17 cellular contexts compared by ENCODE assay signal in the genomic region with DNA sequence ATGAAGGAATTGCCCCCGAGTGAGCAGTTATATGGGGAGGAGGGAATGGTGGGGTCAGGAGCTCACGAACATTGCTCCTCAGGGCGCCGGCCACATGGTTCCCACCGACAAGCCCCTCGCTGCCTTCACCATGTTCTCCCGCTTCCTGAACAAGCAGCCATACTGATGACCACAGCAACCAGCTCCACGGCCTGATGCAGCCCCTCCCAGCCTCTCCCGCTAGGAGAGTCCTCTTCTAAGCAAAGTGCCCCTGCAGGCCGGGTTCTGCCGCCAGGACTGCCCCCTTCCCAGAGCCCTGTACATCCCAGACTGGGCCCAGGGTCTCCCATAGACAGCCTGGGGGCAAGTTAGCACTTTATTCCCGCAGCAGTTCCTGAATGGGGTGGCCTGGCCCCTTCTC. TPM values are rescaled to one million over a fixed set of nuclear protein-coding genes. Genes with fewer than 3 reads are reported as not detected.
DNase-seq lines count a peak whose midpoint lies in the region; ATAC-seq and TF ChIP-seq lines count a peak whose summit lies in the region.
"Had no signal": no experiment of that assay in that cellular context is flagged by ENCODE, and none has a peak within 500 bp of the region (broad histone marks: within the 10 kb centered on the region; RNA-seq: fewer than 3 reads in every experiment).

No MANE protein-coding gene starts in this region.

- no peak overlapping the region for H3K4me3 ChIP-seq in Caco-2 (ENCODE audit: low read depth, low read length)
- H3K4me3 ChIP-seq in Panc1 (ENCODE audit: low read depth in 2 of 2, low read length in 2 of 2): no peak overlapping the region
- H3K4me3 ChIP-seq: Peyer's patch had no signal

- H3K27ac Mint-ChIP-seq in Caco-2 (ENCODE audit: unreplicated experiment): no peak overlapping the region
- H3K27ac Mint-ChIP-seq: CD4-positive, CD25-positive, alpha-beta regulatory T cell had no signal

- peaks cover 39% of the 10 kb centered on the region for H3K36me3 Mint-ChIP-seq in Caco-2 (ENCODE audit: insufficient read depth, unreplicated experiment)

- POLR2A ChIA-PET in Caco-2 (lab: Charles Lee): interaction anchor here (0.6 to 0.7 kb wide), 2 partner anchors 12 to 44 kb away, joined by 5 to 8 read pairs; no protein-coding TSS in a partner anchor
- POLR2A ChIA-PET in Panc1 (lab: Charles Lee): no interaction called here

- H3K36me3 ChIP-seq in Caco-2 (ENCODE audit: control insufficient read depth, insufficient read depth, low read length) (peaks cover 10% of the 10 kb centered on the region), Panc1 (ENCODE audit: control insufficient read depth, insufficient read depth, low read length) (no peaks in the 10 kb centered on the region; the same call in 1 of the 2 replicates)

- no peaks in the 10 kb centered on the region for H3K27me3 Mint-ChIP-seq in Caco-2 (ENCODE audit: insufficient read depth, unreplicated experiment)
- H3K27me3 Mint-ChIP-seq: CD4-positive, CD25-positive, alpha-beta regulatory T cell had no signal

- intact Hi-C loops in Caco-2 (cut with micrococcal nuclease; ENCODE audit: unreplicated experiment): no loop called here
- intact Hi-C loops in Panc1 (cut with micrococcal nuclease; ENCODE audit: unreplicated experiment): no loop called here

- ATAC-seq in Panc1: no peak
- ATAC-seq: Right ventricle myocardium inferior had no signal

- CTCF ChIA-PET in Caco-2 (lab: Charles Lee) (no interaction called here), Panc1 (lab: Charles Lee) (no interaction called here)

- BruUV-seq in Caco-2 (replicated peaks; lab: Mats Ljungman, UMichigan) (TSS peak; percentile 16), Panc1 (replicated peaks; lab: Mats Ljungman, UMichigan) (TSS peak; percentile 83)

- H3K4me1 Mint-ChIP-seq in Caco-2 (ENCODE audit: low read depth, unreplicated experiment): peaks cover 8% of the 10 kb centered on the region

- H3K27ac ChIP-seq in Panc1 (ENCODE audit: low read length): no peak overlapping the region
- H3K27ac ChIP-seq: KMS-11, Peyer's patch had no signal

- H3K9me3 Mint-ChIP-seq in Caco-2 (ENCODE audit: unreplicated experiment): no peaks in the 10 kb centered on the region
- H3K9me3 Mint-ChIP-seq: CD4-positive, CD25-positive, alpha-beta regulatory T cell had no signal

- in situ Hi-C loops in Panc1 (cut with HindIII; ENCODE audit: low pct_unique_long_range_greater_than_20kb, low sequenced_read_pairs): no loop called here

- H3K4me1 ChIP-seq in Caco-2 (no peaks in the 10 kb centered on the region), Panc1 (ENCODE audit: control insufficient read depth, insufficient read depth, low read length) (no peaks in the 10 kb centered on the region)
- H3K4me1 ChIP-seq: BE2C had no signal

- H3K9me3 ChIP-seq in Caco-2 (no peaks in the 10 kb centered on the region), Panc1 (ENCODE audit: control insufficient read depth, insufficient read depth, low read depth, low read length) (no peaks in the 10 kb centered on the region)
- H3K9me3 ChIP-seq: BE2C, Peyer's patch had no signal

- DNase-seq in Caco-2: no peak
- DNase-seq in Panc1 (ENCODE audit: low read depth, low spot score): no peak
- DNase-seq in activated T-cell treated with anti-CD3 and anti-CD28 coated beads, Interleukin-2, amount 50 U/mL, for 48 hours: no peak
- DNase-seq in NCI-H128 (lab: John Stamatoyannopoulos, UW; ENCODE audit: unreplicated experiment): no peak
- DNase-seq: BE2C; CD4-positive, CD25-positive, alpha-beta regulatory T cell; COR-L47; DMS153; GDM1; NCI-H1436; NCI-H1930; NCI-H345; NCI-H526; Peyer's patch had no signal

- no peak for TF ChIP-seq CTCF in Caco-2 (IDR thresholded peaks at IDR 0.05; ENCODE audit: insufficient read depth in 1 of 2, low read depth in 1 of 2, low read length in 1 of 2, severe bottlenecking in 1 of 2, unreplicated experiment in 1 of 2)
- TF ChIP-seq CTCF in Panc1 (IDR thresholded peaks at IDR 0.05): no peak

- H3K27me3 ChIP-seq in Caco-2 (replicated peaks; ENCODE audit: control insufficient read depth, insufficient read depth, low read length) (no peaks in the 10 kb centered on the region), Panc1 (ENCODE audit: control insufficient read depth, insufficient read depth, low read length) (no peaks in the 10 kb centered on the region)
- H3K27me3 ChIP-seq: BE2C, Peyer's patch had no signal

- no peak overlapping the region for H3K4me3 Mint-ChIP-seq in Caco-2 (ENCODE audit: unreplicated experiment)

RNA-seq across cellular contexts. Expression of a gene that starts 7.2 kb away (rescaled TPM):
- total RNA-seq in Caco-2 (2022): 282 and 294 TPM in 2 replicates
- total RNA-seq in Panc1 (2021; ENCODE audit: unreplicated experiment): 232 TPM
- 267 TPM for polyA plus RNA-seq in Panc1 (2012; ENCODE audit: insufficient read length)

RNA-seq across cellular contexts. Expression of a gene that starts 7.3 kb away (rescaled TPM):
- 12.6 TPM in 2 replicates for total RNA-seq in Caco-2 (2022)
- total RNA-seq in Panc1 (2021; ENCODE audit: unreplicated experiment): 3.0 TPM
- polyA plus RNA-seq in Panc1 (2012; ENCODE audit: insufficient read length): 4.1 TPM

RNA-seq across cellular contexts. Expression of a gene that starts 10.9 kb away (rescaled TPM):
- total RNA-seq in Caco-2 (2022) (6.7 and 7.3 TPM in 2 replicates), Panc1 (2021; ENCODE audit: unreplicated experiment) (1.8 TPM)
- 0.99 TPM for polyA plus RNA-seq in Panc1 (2012; ENCODE audit: insufficient read length)
- total RNA-seq: Daoy had no signal
- polyA plus RNA-seq: CD4-positive, CD25-positive, alpha-beta regulatory T cell had no signal

RNA-seq across cellular contexts. Expression of a gene that starts 13.7 kb away (rescaled TPM):
- total RNA-seq in Caco-2 (2022): 39.6 and 42.6 TPM in 2 replicates
- 17.7 TPM for total RNA-seq in Panc1 (2021; ENCODE audit: unreplicated experiment)
- polyA plus RNA-seq in Panc1 (2012; ENCODE audit: insufficient read length): 73.4 TPM

RNA-seq across cellular contexts. Expression of a gene that starts 17.3 kb away (rescaled TPM):
- total RNA-seq in Caco-2 (2022): 24.8 and 27.3 TPM in 2 replicates
- total RNA-seq in Panc1 (2021; ENCODE audit: unreplicated experiment): 13.4 TPM
- polyA plus RNA-seq in Panc1 (2012; ENCODE audit: insufficient read length): 10.5 TPM
